Comparison of ENCODE assay signal across 7 cellular contexts in genomic region chr6:137559524-137560183, GRCh38.
DNase-seq lines count a peak whose midpoint lies in the region; ATAC-seq, FAIRE-seq and TF ChIP-seq lines count a peak whose summit lies in the region.
"Not testable (repeated sequence)": the region's sequence is repeated elsewhere in the genome, so short reads cannot be mapped to it uniquely, and the experiment has no call there.

No MANE protein-coding gene starts in this region.

- H3K4me2 ChIP-seq in K562 (ENCODE audit: insufficient read depth, low read length), result not testable (repeated sequence)

- H3K36me3 ChIP-seq in K562 (ENCODE audit: control insufficient read depth, insufficient read depth, low read length), result not testable (repeated sequence)

- TF ChIP-seq RAD21 in K562 (CRISPR knock-in tag; conservative IDR thresholded peaks at IDR 0.05 in 1 of 2, IDR thresholded peaks at IDR 0.05 in 1 of 2), result not testable (repeated sequence)

- peak; percentile 38 for DNase-seq in ELF-1 (ENCODE audit: low read depth, low spot score)
- peak; percentile 11 for DNase-seq in KBM-7
- DNase-seq in activated CD4-positive, alpha-beta T cell treated with anti-CD3 and anti-CD28 coated beads, Interleukin-2, amount 50 U/mL, for 1 hour, result peak; percentile 16
- DNase-seq in activated T-cell treated with anti-CD3 and anti-CD28 coated beads, Interleukin-2, amount 50 U/mL, for 72 hours, result peak in 1 of 2 donors; percentile 29
- DNase-seq in K562 (ENCODE audit: extremely low read depth in 1 of 4, low spot score in 3 of 4), result peak in 1 of 4 experiments; percentile 9
- not testable (repeated sequence) for DNase-seq in natural killer cell treated with Interleukin-12 subunit alpha and Interleukin-12 subunit beta and Interleukin-15 and Interleukin-18, amount 100 ng/mL, for 72 hours (ENCODE audit: low spot score)

- not testable (repeated sequence) for H3K9ac ChIP-seq in K562 (ENCODE audit: insufficient read depth in 1 of 2, low read depth in 2 of 2, low read length in 2 of 2)

- H3K27me3 ChIP-seq in K562 (ENCODE audit: control insufficient read depth in 2 of 2, insufficient read depth in 2 of 2, low read length in 2 of 2), result not testable (repeated sequence)

- H4K20me1 ChIP-seq in K562 (replicated peaks; ENCODE audit: control insufficient read depth, insufficient read depth, low read length), result not testable (repeated sequence)

- intact Hi-C loops in K562 (cut with micrococcal nuclease), result not testable (repeated sequence)

- H3K36me3 Mint-ChIP-seq in T-helper 1 cell treated with Interleukin-12 subunit alpha and Interleukin-12 subunit beta and Interleukin-4 antibody, amounts not matched to agents 30 μg/mL and 1 μg/mL, for 36 hours (ENCODE audit: low read depth); activated T-cell treated with anti-CD3 and anti-CD28 coated beads, Interleukin-2, amount 50 U/mL, for 72 hours (ENCODE audit: insufficient read depth in 2 of 2); natural killer cell treated with Interleukin-12 subunit alpha and Interleukin-12 subunit beta and Interleukin-15 and Interleukin-18, amount 100 ng/mL, for 72 hours: not testable (repeated sequence)

- TF ChIP-seq CTCF in K562 (IDR thresholded peaks at IDR 0.05 in 2 of 3, conservative IDR thresholded peaks at IDR 0.05 in 1 of 3; ENCODE audit: insufficient read depth in 2 of 3, low read depth in 1 of 3, low read length in 3 of 3), result peak; percentile 22 to 29 (median 24); a peak in 3 of 6 replicates

- FAIRE-seq in K562 (lab: Jason Lieb, UNC), result not testable (repeated sequence)

- CTCF ChIA-PET in K562 (lab: Yijun Ruan, JAX; ENCODE audit: low intra/inter-chr PET ratio), result not testable (repeated sequence)

- not testable (repeated sequence) for ATAC-seq in activated T-cell treated with anti-CD3 and anti-CD28 coated beads, Interleukin-2, amount 50 U/mL, for 72 hours (replicated peaks in 1 of 2); K562; natural killer cell treated with Interleukin-12 subunit alpha and Interleukin-12 subunit beta and Interleukin-15 and Interleukin-18, amount 100 ng/mL, for 72 hours

- not testable (repeated sequence) for TF ChIP-seq POLR2A in K562 (conservative IDR thresholded peaks at IDR 0.05)

- H3K9me3 ChIP-seq in K562 (replicated peaks; ENCODE audit: control insufficient read depth, insufficient read depth, low read depth, low read length), result not testable (repeated sequence)

- WGBS in K562 (ENCODE audit: insufficient coverage, low coverage, missing lambda C conversion rate), result 3% methylated on average over 3 of the region's 3 CpGs

- not testable (repeated sequence) for H3K9me1 ChIP-seq in K562 (ENCODE audit: control insufficient read depth, insufficient read depth, low read length)

- H3K27ac Mint-ChIP-seq in T-helper 1 cell treated with Interleukin-12 subunit alpha and Interleukin-12 subunit beta and Interleukin-4 antibody, amounts not matched to agents 30 μg/mL and 1 μg/mL, for 36 hours, result peak overlapping the region; percentile 26
- H3K27ac Mint-ChIP-seq in activated T-cell treated with anti-CD3 and anti-CD28 coated beads, Interleukin-2, amount 50 U/mL, for 72 hours, result peak overlapping the region; percentile 55
- peak overlapping the region in 1 of 2 donors; percentile 10 for H3K27ac Mint-ChIP-seq in natural killer cell treated with Interleukin-12 subunit alpha and Interleukin-12 subunit beta and Interleukin-15 and Interleukin-18, amount 100 ng/mL, for 72 hours

- H3K4me3 ChIP-seq in K562, result not testable (repeated sequence)

- H2AFZ ChIP-seq in K562 (ENCODE audit: low read depth, low read length), result not testable (repeated sequence)

- not testable (repeated sequence) for H3K79me2 ChIP-seq in K562 (ENCODE audit: control insufficient read depth, insufficient read depth, low read length)

- H3K27ac ChIP-seq in K562 (ENCODE audit: extremely low read depth, low read depth, low read length), result not testable (repeated sequence)

- TF ChIP-seq EP300 in K562 (IDR thresholded peaks at IDR 0.05; ENCODE audit: low read length), result not testable (repeated sequence)

- H3K4me1 Mint-ChIP-seq in T-helper 1 cell treated with Interleukin-12 subunit alpha and Interleukin-12 subunit beta and Interleukin-4 antibody, amounts not matched to agents 30 μg/mL and 1 μg/mL, for 36 hours (ENCODE audit: low read depth), result peaks cover 15% of the 10 kb centered on the region
- peaks cover 26% of the 10 kb centered on the region for H3K4me1 Mint-ChIP-seq in activated T-cell treated with anti-CD3 and anti-CD28 coated beads, Interleukin-2, amount 50 U/mL, for 72 hours (ENCODE audit: low read depth)
- peaks cover 10 to 21% of the 10 kb centered on the region in 2 donors for H3K4me1 Mint-ChIP-seq in natural killer cell treated with Interleukin-12 subunit alpha and Interleukin-12 subunit beta and Interleukin-15 and Interleukin-18, amount 100 ng/mL, for 72 hours (ENCODE audit: low read depth in 2 of 2)

- peaks cover 26% of the 10 kb centered on the region for H3K9me3 Mint-ChIP-seq in T-helper 1 cell treated with Interleukin-12 subunit alpha and Interleukin-12 subunit beta and Interleukin-4 antibody, amounts not matched to agents 30 μg/mL and 1 μg/mL, for 36 hours
- H3K9me3 Mint-ChIP-seq in activated T-cell treated with anti-CD3 and anti-CD28 coated beads, Interleukin-2, amount 50 U/mL, for 72 hours, result peaks cover 9 to 12% of the 10 kb centered on the region in 2 donors
- not testable (repeated sequence) for H3K9me3 Mint-ChIP-seq in natural killer cell treated with Interleukin-12 subunit alpha and Interleukin-12 subunit beta and Interleukin-15 and Interleukin-18, amount 100 ng/mL, for 72 hours

- not testable (repeated sequence) for H3K4me1 ChIP-seq in K562 (replicated peaks in 1 of 2; ENCODE audit: control insufficient read depth in 2 of 2, insufficient read depth in 2 of 2, low read length in 2 of 2)

- peak overlapping the region; percentile 45 for H3K4me3 Mint-ChIP-seq in T-helper 1 cell treated with Interleukin-12 subunit alpha and Interleukin-12 subunit beta and Interleukin-4 antibody, amounts not matched to agents 30 μg/mL and 1 μg/mL, for 36 hours
- H3K4me3 Mint-ChIP-seq in activated T-cell treated with anti-CD3 and anti-CD28 coated beads, Interleukin-2, amount 50 U/mL, for 72 hours, result peak overlapping the region; percentile 43 to 52
- peak overlapping the region; percentile 26 for H3K4me3 Mint-ChIP-seq in natural killer cell treated with Interleukin-12 subunit alpha and Interleukin-12 subunit beta and Interleukin-15 and Interleukin-18, amount 100 ng/mL, for 72 hours

- POLR2A ChIA-PET in K562 (lab: Yijun Ruan, JAX), result not testable (repeated sequence)

- not testable (repeated sequence) for BruUV-seq in K562 (replicated peaks; lab: Mats Ljungman, UMichigan)

- in situ Hi-C loops in KBM-7 (cut with MboI; ENCODE audit: low pct_unique_long_range_greater_than_20kb, low sequenced_read_pairs); K562 (cut with MboI): not testable (repeated sequence)

- H3K27me3 Mint-ChIP-seq in T-helper 1 cell treated with Interleukin-12 subunit alpha and Interleukin-12 subunit beta and Interleukin-4 antibody, amounts not matched to agents 30 μg/mL and 1 μg/mL, for 36 hours (ENCODE audit: low read depth); activated T-cell treated with anti-CD3 and anti-CD28 coated beads, Interleukin-2, amount 50 U/mL, for 72 hours (ENCODE audit: low read depth): not testable (repeated sequence)
- H3K27me3 Mint-ChIP-seq in natural killer cell treated with Interleukin-12 subunit alpha and Interleukin-12 subunit beta and Interleukin-15 and Interleukin-18, amount 100 ng/mL, for 72 hours, result peaks cover 0 to 14% of the 10 kb centered on the region in 2 donors

TF ChIP-seq in K562, 482 proteins besides CTCF, POLR2A, EP300 and RAD21:
- TF ChIP-seq NFIC (IDR thresholded peaks at IDR 0.05), result peak; percentile 71
